In the genomic region with DNA sequence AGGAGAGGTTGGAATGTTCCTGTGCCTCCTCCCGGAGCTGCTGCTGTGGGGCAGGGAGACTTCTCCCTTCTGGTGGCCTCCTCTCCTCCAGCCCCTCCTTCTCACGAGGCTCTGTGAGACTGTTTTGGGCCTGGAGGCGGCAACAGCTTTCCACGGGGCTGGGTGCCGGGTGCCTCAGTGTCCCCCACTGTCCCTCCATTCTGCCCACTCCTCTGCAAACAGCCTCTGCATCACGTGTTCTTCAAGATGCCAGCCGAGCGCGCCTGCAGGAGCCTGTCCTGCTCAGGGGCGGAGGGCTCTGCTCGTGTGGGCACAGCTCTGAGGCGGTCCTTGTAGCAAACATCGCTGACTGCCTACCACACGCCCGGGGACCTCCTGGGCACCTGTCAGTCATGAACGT, we compare ENCODE assay signal across 20 cellular contexts.
"Had no signal": no experiment of that assay in that cellular context is flagged by ENCODE, and none has a peak within 500 bp of the region (broad histone marks: within the 10 kb centered on the region; RNA-seq: fewer than 3 reads in every experiment).

No MANE protein-coding gene starts in this region.

- H3K4me1 ChIP-seq: gastrocnemius medialis, heart left ventricle, parathyroid adenoma, prostate gland, testis, tibial artery had no signal

- H3K27ac ChIP-seq: gastrocnemius medialis, heart left ventricle, hepatocyte, neutrophil, parathyroid adenoma, prostate gland, right atrium auricular region, sigmoid colon, testis, tibial artery had no signal

- H3K4me2 ChIP-seq: hepatocyte had no signal

- H3K27me3 ChIP-seq: gastrocnemius medialis, heart left ventricle, hepatocyte, neutrophil, right atrium auricular region, sigmoid colon, testis, tibial artery had no signal

- H3K9me3 ChIP-seq: gastrocnemius medialis, neutrophil, prostate gland, right atrium auricular region, sigmoid colon, testis had no signal

- H3K9ac ChIP-seq: parathyroid adenoma had no signal

- ATAC-seq: gastrocnemius medialis; left lobe of liver; natural killer cell; stimulated activated memory B cell treated with anti-CD40 and anti-IgM and Interleukin-4, amounts not matched to agents 10 μg/mL and 1 μg/mL and 100 μg/mL, for 72 hours; stimulated activated naive CD8-positive, alpha-beta T cell treated with anti-CD3 and anti-CD28 coated beads, Interleukin-15, Interleukin-2, amounts not matched to agents 100 U/mL and 50 U/mL, for 24 hours had no signal

- H2AFZ ChIP-seq: hepatocyte, parathyroid adenoma had no signal

- H3K79me2 ChIP-seq: hepatocyte, parathyroid adenoma had no signal

- DNase-seq: cortex of kidney; dorsolateral prefrontal cortex; effector CD4-positive, alpha-beta T cell; gastrocnemius medialis; heart left ventricle; kidney; natural killer cell; sigmoid colon; stimulated activated CD4-positive, alpha-beta T cell treated with anti-CD3 and anti-CD28 coated beads, Interleukin-4, amount 100 ng/mL, for 4 hours; stimulated activated naive CD8-positive, alpha-beta T cell treated with anti-CD3 and anti-CD28 coated beads, Interleukin-15, Interleukin-2, amounts not matched to agents 100 U/mL and 50 U/mL, for 24 hours; testis; tibial artery had no signal

- H3K4me3 ChIP-seq: dorsolateral prefrontal cortex, gastrocnemius medialis, heart left ventricle, hepatocyte, lung, prostate gland, right atrium auricular region, sigmoid colon, testis, tibial artery had no signal

- H3K36me3 ChIP-seq: gastrocnemius medialis, heart left ventricle, prostate gland, right atrium auricular region, sigmoid colon, tibial artery had no signal
